In the genomic region with DNA sequence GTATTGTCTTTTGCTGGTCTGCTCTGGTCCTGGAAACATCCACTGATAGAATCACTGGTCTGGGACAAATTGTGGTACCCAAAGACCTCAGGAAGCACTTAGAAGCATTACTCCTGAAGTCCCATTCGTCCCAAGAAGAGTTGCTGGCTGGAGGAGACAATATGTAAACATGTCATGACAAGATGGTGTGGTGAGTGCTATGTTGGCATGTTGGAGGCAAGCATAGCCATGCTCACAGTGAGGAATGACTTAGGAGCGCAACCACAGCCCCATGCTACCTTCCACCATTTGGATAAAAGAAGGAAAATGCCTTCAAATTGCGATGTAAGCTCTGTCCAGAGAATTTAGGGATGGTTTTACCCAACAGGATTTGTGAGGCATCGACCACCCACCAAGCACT, we compare ENCODE assay signal across 27 cellular contexts.
A peak's percentile ranks its signal among the peaks of the same experiment; 100 is the strongest.
DNase-seq lines count a peak whose midpoint lies in the region; FAIRE-seq and TF ChIP-seq lines count a peak whose summit lies in the region.
"Had no signal": no experiment of that assay in that cellular context is flagged by ENCODE, and none has a peak within 500 bp of the region (broad histone marks: within the 10 kb centered on the region; RNA-seq: fewer than 3 reads in every experiment).

No MANE protein-coding gene starts in this region.

- H3K4me3 ChIP-seq in SJCRH30 = no peak overlapping the region
- H3K4me3 ChIP-seq in epithelial cell of esophagus (ENCODE audit: low read length) = no peak overlapping the region
- no peak overlapping the region for H3K4me3 ChIP-seq in keratinocyte (ENCODE audit: control insufficient read depth in 2 of 3, extremely low read depth in 1 of 3, insufficient read depth in 2 of 3, low read depth in 1 of 3, low read length in 3 of 3)
- H3K4me3 ChIP-seq: BLaER1, GM12878 had no signal

- peaks cover 4% of the 10 kb centered on the region for H3K4me1 Mint-ChIP-seq in progenitor cell of endocrine pancreas (ENCODE audit: low read depth)
- H3K4me1 Mint-ChIP-seq: CD14-positive monocyte; CD4-positive, alpha-beta memory T cell; CD4-positive, CD25-positive, alpha-beta regulatory T cell; CD8-positive, alpha-beta memory T cell had no signal

- no peaks in the 10 kb centered on the region for H3K9me3 ChIP-seq in SJCRH30 (replicated peaks)
- no peaks in the 10 kb centered on the region for H3K9me3 ChIP-seq in keratinocyte (ENCODE audit: control insufficient read depth, low read depth, low read length)
- H3K9me3 ChIP-seq: BE2C had no signal

- H3K79me2 ChIP-seq in keratinocyte (ENCODE audit: control insufficient read depth, insufficient read depth, low read length) = no peaks in the 10 kb centered on the region

- DNase-seq in SJCRH30 = no peak
- DNase-seq in epithelial cell of esophagus (ENCODE audit: low read depth) = peak; percentile 70
- DNase-seq in keratinocyte (ENCODE audit: low read depth, low spot score) = no peak
- no peak for DNase-seq in NCI-H345 treated with DMSO at 0.1 percent for 48 hours (lab: John Stamatoyannopoulos, UW; ENCODE audit: unreplicated experiment)
- DNase-seq in progenitor cell of endocrine pancreas (ENCODE audit: low spot score, unreplicated experiment) = no peak
- DNase-seq in superior temporal gyrus (ENCODE audit: extremely low spot score) = no peak
- DNase-seq: 8988T; ACHN; BE2C; C1 segment of cervical spinal cord; CD4-positive, alpha-beta memory T cell; CD4-positive, CD25-positive, alpha-beta regulatory T cell; CD8-positive, alpha-beta memory T cell; COR-L47; DMS 273 treated with DMSO at 0.1 percent for 48 hours; DMS153; DMS53; DMS79; DND-41; EL; GDM1 had no signal

- H3K27me3 ChIP-seq in SJCRH30 = no peaks in the 10 kb centered on the region
- H3K27me3 ChIP-seq in keratinocyte (ENCODE audit: control insufficient read depth, extremely low read depth, insufficient read depth, low read length) = no peaks in the 10 kb centered on the region
- H3K27me3 ChIP-seq: BLaER1 had no signal

- H4K20me1 ChIP-seq in keratinocyte (ENCODE audit: control insufficient read depth, extremely low read depth, insufficient read depth, low read length) = no peaks in the 10 kb centered on the region
- H4K20me1 ChIP-seq: BLaER1 had no signal

- no peak overlapping the region for H3K4me3 Mint-ChIP-seq in progenitor cell of endocrine pancreas (ENCODE audit: low read depth)
- H3K4me3 Mint-ChIP-seq: CD14-positive monocyte; CD4-positive, alpha-beta memory T cell; CD4-positive, CD25-positive, alpha-beta regulatory T cell; CD8-positive, alpha-beta memory T cell had no signal

- no peak overlapping the region for H2AFZ ChIP-seq in keratinocyte (ENCODE audit: control insufficient read depth, low read length)

- no peak overlapping the region for H3K4me2 ChIP-seq in keratinocyte (ENCODE audit: control insufficient read depth, extremely low read depth, insufficient read depth, low read depth, low read length)
- H3K4me2 ChIP-seq: BLaER1 had no signal

- no peaks in the 10 kb centered on the region for H3K27me3 Mint-ChIP-seq in progenitor cell of endocrine pancreas

- H3K27ac ChIP-seq in SJCRH30 (peak overlapping the region; percentile 61; the same call in 1 of the 2 replicates), keratinocyte (ENCODE audit: control insufficient read depth, insufficient read depth, low read length) (no peak overlapping the region)
- H3K27ac ChIP-seq: BLaER1 had no signal

- H3K9me1 ChIP-seq in keratinocyte (ENCODE audit: control insufficient read depth, extremely low read depth, insufficient read depth, low read length) = no peaks in the 10 kb centered on the region

- no peaks in the 10 kb centered on the region for H3K36me3 Mint-ChIP-seq in progenitor cell of endocrine pancreas (ENCODE audit: insufficient read depth)
- H3K36me3 Mint-ChIP-seq: CD14-positive monocyte; CD4-positive, alpha-beta memory T cell; CD4-positive, CD25-positive, alpha-beta regulatory T cell; CD8-positive, alpha-beta memory T cell had no signal

- H3K27ac Mint-ChIP-seq in progenitor cell of endocrine pancreas = no peak overlapping the region
- H3K27ac Mint-ChIP-seq: CD14-positive monocyte; CD4-positive, alpha-beta memory T cell; CD4-positive, CD25-positive, alpha-beta regulatory T cell; CD8-positive, alpha-beta memory T cell had no signal

- TF ChIP-seq CTCF in epithelial cell of esophagus (IDR thresholded peaks at IDR 0.05; ENCODE audit: insufficient read depth, low read depth, low read length, missing control alignments) = no peak
- no peak for TF ChIP-seq CTCF in keratinocyte (optimal IDR thresholded peaks at IDR 0.05 in 1 of 3, IDR thresholded peaks at IDR 0.05 in 1 of 3, conservative IDR thresholded peaks at IDR 0.05 in 1 of 3; ENCODE audit: extremely low read depth in 1 of 3, insufficient read depth in 2 of 3, low read length in 3 of 3)
- TF ChIP-seq CTCF in progenitor cell of endocrine pancreas (IDR thresholded peaks at IDR 0.05; ENCODE audit: unreplicated experiment) = no peak

- dilution Hi-C loops in keratinocyte (cut with MboI; ENCODE audit: extremely low pct_ligation_motif_present, low sequenced_read_pairs) = no loop called here

- H3K4me1 ChIP-seq in SJCRH30 (peaks cover 15% of the 10 kb centered on the region), keratinocyte (ENCODE audit: control insufficient read depth, extremely low read depth, insufficient read depth, low read length) (no peaks in the 10 kb centered on the region)
- H3K4me1 ChIP-seq: BE2C, BLaER1 had no signal

- no peak overlapping the region for H3K9ac ChIP-seq in keratinocyte (ENCODE audit: control insufficient read depth, extremely low read depth, insufficient read depth, low read length)
- H3K9ac ChIP-seq: BLaER1 had no signal

- peak; percentile 34 for FAIRE-seq in keratinocyte (lab: Jason Lieb, UNC)
- FAIRE-seq: A204.1, GM12878, GM12892, GM18507 had no signal

- H3K36me3 ChIP-seq in SJCRH30 = no peaks in the 10 kb centered on the region
- H3K36me3 ChIP-seq in keratinocyte (ENCODE audit: control insufficient read depth in 2 of 2, extremely low read depth in 1 of 2, insufficient read depth in 2 of 2, low read length in 2 of 2) = no peaks in the 10 kb centered on the region
- H3K36me3 ChIP-seq: BE2C, BLaER1 had no signal

- no peaks in the 10 kb centered on the region for H3K9me3 Mint-ChIP-seq in progenitor cell of endocrine pancreas (ENCODE audit: low read depth)
- H3K9me3 Mint-ChIP-seq: CD8-positive, alpha-beta memory T cell had no signal
